In the genomic region with DNA sequence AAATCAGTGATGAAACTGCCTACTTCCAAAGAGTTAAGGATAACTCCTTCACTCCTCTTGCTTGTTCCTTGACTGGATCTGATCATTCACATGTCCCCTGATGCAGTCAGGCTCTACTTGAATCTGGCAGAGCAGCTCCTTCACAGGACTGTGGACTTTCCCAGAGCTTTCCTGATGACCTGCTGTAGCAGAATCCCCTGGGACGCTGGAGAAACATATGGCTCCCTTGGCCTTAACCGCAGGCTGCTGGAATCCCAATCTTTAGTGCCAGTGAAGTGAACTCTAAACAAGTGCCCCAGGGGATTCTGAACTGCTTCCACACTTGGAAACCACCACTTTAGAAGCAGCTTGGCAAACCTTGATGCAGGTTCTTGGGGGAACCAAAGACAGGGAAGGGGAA, we compare ENCODE assay signal across 1 cellular context.
TF ChIP-seq lines count a peak whose summit lies in the region.

No MANE protein-coding gene starts in this region.

TF ChIP-seq in K562, 482 proteins besides CTCF, POLR2A, EP300 and RAD21:
- TF ChIP-seq NFIX (CRISPR knock-in tag; IDR thresholded peaks at IDR 0.05; ENCODE audit: low read depth) (no peak), NCOA2 (IDR thresholded peaks at IDR 0.05; ENCODE audit: partially characterized antibody in 2 of 2) (no peak), TSC22D4 (tag; IDR thresholded peaks at IDR 0.05) (no peak), ZNF444 (CRISPR knock-in tag; IDR thresholded peaks at IDR 0.05) (no peak), ZBTB7A (IDR thresholded peaks at IDR 0.05; ENCODE audit: borderline replicate concordance, control insufficient read depth, low read depth, low read length) (no peak), MCM7 (IDR thresholded peaks at IDR 0.05) (no peak), ZMIZ1 (IDR thresholded peaks at IDR 0.05; ENCODE audit: low read depth in 2 of 2, low read length in 2 of 2) (no peak), MBD2 (IDR thresholded peaks at IDR 0.05; ENCODE audit: borderline replicate concordance, low read depth) (no peak), TAF15 (IDR thresholded peaks at IDR 0.05; ENCODE audit: low read depth, low read length) (no peak), ZNF3 (CRISPR knock-in tag; IDR thresholded peaks at IDR 0.05) (no peak)
- TF ChIP-seq, protein P1, sequence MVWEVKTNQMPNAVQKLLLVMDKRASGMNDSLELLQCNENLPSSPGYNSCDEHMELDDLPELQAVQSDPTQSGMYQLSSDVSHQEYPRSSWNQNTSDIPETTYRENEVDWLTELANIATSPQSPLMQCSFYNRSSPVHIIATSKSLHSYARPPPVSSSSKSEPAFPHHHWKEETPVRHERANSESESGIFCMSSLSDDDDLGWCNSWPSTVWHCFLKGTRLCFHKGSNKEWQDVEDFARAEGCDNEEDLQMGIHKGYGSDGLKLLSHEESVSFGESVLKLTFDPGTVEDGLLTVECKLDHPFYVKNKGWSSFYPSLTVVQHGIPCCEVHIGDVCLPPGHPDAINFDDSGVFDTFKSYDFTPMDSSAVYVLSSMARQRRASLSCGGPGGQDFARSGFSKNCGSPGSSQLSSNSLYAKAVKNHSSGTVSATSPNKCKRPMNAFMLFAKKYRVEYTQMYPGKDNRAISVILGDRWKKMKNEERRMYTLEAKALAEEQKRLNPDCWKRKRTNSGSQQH (CRISPR knock-in tag; IDR thresholded peaks at IDR 0.05), result no peak
